Comparison of ENCODE assay signal across 16 cellular contexts in genomic region chr19:5654931-5655330, GRCh38. TPM values are rescaled to one million over a fixed set of nuclear protein-coding genes. Genes with fewer than 3 reads are reported as not detected.
DNase-seq lines count a peak whose midpoint lies in the region; ATAC-seq and TF ChIP-seq lines count a peak whose summit lies in the region.
"Had no signal": no experiment of that assay in that cellular context is flagged by ENCODE, and none has a peak within 500 bp of the region (broad histone marks: within the 10 kb centered on the region; RNA-seq: fewer than 3 reads in every experiment).

No MANE protein-coding gene starts in this region.

- H3K36me3 ChIP-seq in spleen: peaks cover 6 to 100% (median 100%) of the 10 kb centered on the region in 6 donors

- CTCF ChIA-PET in activated naive CD4-positive, alpha-beta T cell treated with anti-CD3 and anti-CD28 coated beads for 36 hours (lab: Charles Lee): no interaction called here

- peak overlapping the region in 1 of 8 donors; percentile 11 for H3K27ac ChIP-seq in spleen
- H3K27ac ChIP-seq: BLaER1 had no signal

- intact Hi-C loops in activated naive CD4-positive, alpha-beta T cell treated with anti-CD3 and anti-CD28 coated beads for 36 hours (cut with micrococcal nuclease): no loop called here
- intact Hi-C loops in spleen (cut with DNase I; ENCODE audit: low total_unique reads): no loop called here

- no peaks in the 10 kb centered on the region for H3K4me1 Mint-ChIP-seq in activated naive CD4-positive, alpha-beta T cell treated with anti-CD3 and anti-CD28 coated beads for 36 hours (ENCODE audit: low read depth)
- H3K4me1 Mint-ChIP-seq in T-helper 17 cell: no peaks in the 10 kb centered on the region
- H3K4me1 Mint-ChIP-seq: CD8-positive, alpha-beta memory T cell had no signal

- no peaks in the 10 kb centered on the region for H3K9me3 Mint-ChIP-seq in activated naive CD4-positive, alpha-beta T cell treated with anti-CD3 and anti-CD28 coated beads for 36 hours
- H3K9me3 Mint-ChIP-seq: CD8-positive, alpha-beta memory T cell had no signal

- no peak for TF ChIP-seq POLR2A in spleen (IDR thresholded peaks at IDR 0.05)

- H3K4me3 Mint-ChIP-seq in activated naive CD4-positive, alpha-beta T cell treated with anti-CD3 and anti-CD28 coated beads for 36 hours: no peak overlapping the region
- no peak overlapping the region for H3K4me3 Mint-ChIP-seq in T-helper 17 cell
- H3K4me3 Mint-ChIP-seq: CD8-positive, alpha-beta memory T cell had no signal

- no peak for DNase-seq in activated naive CD4-positive, alpha-beta T cell treated with anti-CD3 and anti-CD28 coated beads for 36 hours
- DNase-seq in activated naive CD4-positive, alpha-beta T cell treated with anti-CD3 and anti-CD28 coated beads, Interleukin-2, amount 50 U/mL, for 16 hours: no peak
- DNase-seq in T-helper 17 cell (no peak), mesenteric fat pad (ENCODE audit: low spot score) (peak; percentile 20), spleen (peak; percentile 51), NCI-H1930 (lab: John Stamatoyannopoulos, UW) (no peak), inferior parietal cortex (ENCODE audit: extremely low spot score) (no peak)
- no peak for DNase-seq in activated CD4-positive, alpha-beta T cell treated with anti-CD3 and anti-CD28 coated beads, Interleukin-2, amount 50 U/mL, for 48 hours
- DNase-seq: 8988T; AML-193; Caco-2; CD8-positive, alpha-beta memory T cell; DND-41; GDM1; HCEC 1CT had no signal

- H3K9me3 ChIP-seq in T-helper 17 cell (ENCODE audit: control insufficient read depth, low read length, poor library complexity, severe bottlenecking): no peaks in the 10 kb centered on the region
- no peaks in the 10 kb centered on the region for H3K9me3 ChIP-seq in spleen
- H3K9me3 ChIP-seq: BLaER1, Caco-2 had no signal

- H3K36me3 Mint-ChIP-seq in activated naive CD4-positive, alpha-beta T cell treated with anti-CD3 and anti-CD28 coated beads for 36 hours (ENCODE audit: low read depth): peaks cover 47% of the 10 kb centered on the region
- H3K36me3 Mint-ChIP-seq in T-helper 17 cell (ENCODE audit: low read depth): peaks cover 8% of the 10 kb centered on the region

- H3K27ac Mint-ChIP-seq in activated naive CD4-positive, alpha-beta T cell treated with anti-CD3 and anti-CD28 coated beads for 36 hours: peak overlapping the region; percentile 9
- peak overlapping the region; percentile 34 for H3K27ac Mint-ChIP-seq in T-helper 17 cell

- WGBS in spleen, 5 donors: 82 to 92% (median 90%) methylated on average over 5 of the region's 5 CpGs

- peaks cover 0 to 4% (median 0%) of the 10 kb centered on the region in 6 donors for H3K4me1 ChIP-seq in spleen
- H3K4me1 ChIP-seq: BLaER1, Caco-2 had no signal

- TF ChIP-seq CTCF in spleen (IDR thresholded peaks at IDR 0.05 in 8 of 11, conservative IDR thresholded peaks at IDR 0.05 in 3 of 11): no peak

- no peaks in the 10 kb centered on the region for H3K27me3 ChIP-seq in spleen (replicated peaks in 1 of 7)
- H3K27me3 ChIP-seq: BLaER1 had no signal

- H3K4me3 ChIP-seq in spleen: no peak overlapping the region
- H3K4me3 ChIP-seq: BLaER1 had no signal

- no peaks in the 10 kb centered on the region for H3K27me3 Mint-ChIP-seq in activated naive CD4-positive, alpha-beta T cell treated with anti-CD3 and anti-CD28 coated beads for 36 hours (ENCODE audit: low read depth)
- H3K27me3 Mint-ChIP-seq in T-helper 17 cell: no peaks in the 10 kb centered on the region
- H3K27me3 Mint-ChIP-seq: CD8-positive, alpha-beta memory T cell had no signal

- no peak for ATAC-seq in T-helper 17 cell

RNA-seq across cellular contexts. Expression of gene MICOS13, which starts 25.4 kb away (rescaled TPM):
- total RNA-seq in activated naive CD4-positive, alpha-beta T cell treated with anti-CD3 and anti-CD28 coated beads for 36 hours: 10 to 100 TPM; 43.3 to 44.8 TPM
- total RNA-seq in T-helper 17 cell (10 to 100 TPM; 26.9 to 27.9 TPM), mesenteric fat pad (75.4 TPM), spleen (10 to 100 TPM; 15.7 to 41.0 (median 36.8) TPM)
- polyA plus RNA-seq in spleen: 10 to 100 TPM; 71.0 to 89.5 (median 78.0) TPM

RNA-seq across cellular contexts. Expression of gene HSD11B1L, which starts 25.9 kb away (rescaled TPM):
- 1 to 10 TPM; 2.6 to 3.0 TPM for total RNA-seq in activated naive CD4-positive, alpha-beta T cell treated with anti-CD3 and anti-CD28 coated beads for 36 hours
- total RNA-seq in T-helper 17 cell (1 to 10 TPM; 1.4 to 3.1 TPM), mesenteric fat pad (4.0 TPM), spleen (1 to 10 TPM; 1.9 to 8.8 (median 3.1) TPM)
- 1 to 10 TPM; 3.3 to 5.5 (median 3.8) TPM for polyA plus RNA-seq in spleen

RNA-seq across cellular contexts. Expression of gene SAFB, which starts 32.0 kb away (rescaled TPM):
- 100 to 1,000 TPM; 120 to 129 TPM for total RNA-seq in activated naive CD4-positive, alpha-beta T cell treated with anti-CD3 and anti-CD28 coated beads for 36 hours
- total RNA-seq in T-helper 17 cell: 100 to 1,000 TPM; 173 to 183 TPM
- total RNA-seq in mesenteric fat pad: 69.9 TPM
- 100 to 1,000 TPM in 5 of 7 donors, 10 to 100 TPM in 2; 94.5 to 161 (median 112) TPM for total RNA-seq in spleen
- 10 to 100 TPM; 41.7 to 70.0 (median 64.8) TPM for polyA plus RNA-seq in spleen

RNA-seq across cellular contexts. Expression of gene SAFB2, which starts 32.4 kb away (rescaled TPM):
- 100 to 1,000 TPM; 108 to 118 TPM for total RNA-seq in activated naive CD4-positive, alpha-beta T cell treated with anti-CD3 and anti-CD28 coated beads for 36 hours
- total RNA-seq in T-helper 17 cell (100 to 1,000 TPM; 241 to 255 TPM), mesenteric fat pad (64.6 TPM), spleen (100 to 1,000 TPM in 6 of 7 donors, 10 to 100 TPM in 1; 73.4 to 146 (median 117) TPM)
- 10 to 100 TPM; 34.8 to 90.6 (median 60.1) TPM for polyA plus RNA-seq in spleen

RNA-seq across cellular contexts. Expression of gene RPL36, which starts 35.2 kb away (rescaled TPM):
- 1,000 to 10,000 TPM; 1,916 to 2,003 TPM for total RNA-seq in activated naive CD4-positive, alpha-beta T cell treated with anti-CD3 and anti-CD28 coated beads for 36 hours
- total RNA-seq in T-helper 17 cell (1,000 to 10,000 TPM in 1 of 2 donors, 100 to 1,000 TPM in 1; 811 to 1,376 TPM), mesenteric fat pad (564 TPM), spleen (100 to 1,000 TPM; 294 to 922 (median 652) TPM)
- 1,000 to 10,000 TPM; 2,501 to 2,825 (median 2,795) TPM for polyA plus RNA-seq in spleen

Comparison
In these comparisons a context has a peak if more than half of its experiments do, and no peak if none do; other contexts are left out.
1. DNase-seq: peak in mesenteric fat pad (single experiment) and spleen (single experiment); none in activated naive CD4-positive, alpha-beta T cell treated with anti-CD3 and anti-CD28 coated beads for 36 hours (single experiment), activated naive CD4-positive, alpha-beta T cell treated with anti-CD3 and anti-CD28 coated beads, Interleukin-2, amount 50 U/mL, for 16 hours (single experiment), T-helper 17 cell (0 of 3), NCI-H1930 (0 of 2), inferior parietal cortex (single experiment) and activated CD4-positive, alpha-beta T cell treated with anti-CD3 and anti-CD28 coated beads, Interleukin-2, amount 50 U/mL, for 48 hours (0 of 2).